Comparison of ENCODE assay signal across 9 cellular contexts in genomic region chr3:125914768-125915426, GRCh38. TPM values are rescaled to one million over a fixed set of nuclear protein-coding genes. Genes with fewer than 3 reads are reported as not detected.
A peak's percentile ranks its signal among the peaks of the same experiment; 100 is the strongest.
DNase-seq lines count a peak whose midpoint lies in the region; ATAC-seq and TF ChIP-seq lines count a peak whose summit lies in the region.
"Not testable (repeated sequence)": the region's sequence is repeated elsewhere in the genome, so short reads cannot be mapped to it uniquely, and the experiment has no call there.
"Had no signal": no experiment of that assay in that cellular context is flagged by ENCODE, and none has a peak within 500 bp of the region (broad histone marks: within the 10 kb centered on the region; RNA-seq: fewer than 3 reads in every experiment).

No MANE protein-coding gene starts in this region.

- H3K4me1 ChIP-seq in body of pancreas: peaks cover 31% of the 10 kb centered on the region
- not testable (repeated sequence) for H3K4me1 ChIP-seq in mesenchymal stem cell (ENCODE audit: control insufficient read depth, insufficient read depth, low read depth, low read length); gastrocnemius medialis

- H3K18ac ChIP-seq in mesenchymal stem cell (ENCODE audit: low read depth in 1 of 2, low read length in 2 of 2): peak overlapping the region; percentile 43 to 87

- H3K27me3 ChIP-seq in body of pancreas; mesenchymal stem cell (ENCODE audit: control insufficient read depth in 1 of 2, insufficient read depth in 1 of 2, low read length in 2 of 2); gastrocnemius medialis: not testable (repeated sequence)

- 10 to 15% methylated on average over 12 of the region's 12 CpGs for WGBS in body of pancreas, 2 donors
- WGBS in mesenchymal stem cell: 23% methylated on average over 7 of the region's 12 CpGs

- H3K27ac ChIP-seq in 22Rv1 (peak overlapping the region; percentile 42), body of pancreas (peak overlapping the region; percentile 57 to 86 (median 82)), mesenchymal stem cell (ENCODE audit: low read length, poor library complexity, severe bottlenecking) (peak overlapping the region; percentile 72), gastrocnemius medialis (peak overlapping the region; percentile 83 to 91 (median 90))

- H3K79me1 ChIP-seq in mesenchymal stem cell (replicated peaks; ENCODE audit: low read length, poor library complexity, severe bottlenecking): not testable (repeated sequence)

- DNase-seq in NCI-H146 (lab: John Stamatoyannopoulos, UW) (peak; percentile 26), T1000 (lab: John Stamatoyannopoulos, UW) (peak; percentile 50), fibroblast of villous mesenchyme (ENCODE audit: low read depth) (peak; percentile 41), mesenchymal stem cell (peak; percentile 63)
- DNase-seq in body of pancreas, gastrocnemius medialis: not testable (repeated sequence)

- H3K4me2 ChIP-seq in mesenchymal stem cell (ENCODE audit: low read length, poor library complexity, severe bottlenecking): peak overlapping the region; percentile 84

- not testable (repeated sequence) for H2BK12ac ChIP-seq in mesenchymal stem cell (ENCODE audit: low read length in 2 of 2)

- peak overlapping the region; percentile 90 for H3K9ac ChIP-seq in mesenchymal stem cell (ENCODE audit: low read length)

- not testable (repeated sequence) for TF ChIP-seq CTCF in 22Rv1 (IDR thresholded peaks at IDR 0.05); GM12875 (IDR thresholded peaks at IDR 0.05; ENCODE audit: borderline replicate concordance, insufficient read depth, low read depth, low read length); body of pancreas (IDR thresholded peaks at IDR 0.05); fibroblast of villous mesenchyme (IDR thresholded peaks at IDR 0.05; ENCODE audit: insufficient read depth, low read depth, low read length); gastrocnemius medialis (IDR thresholded peaks at IDR 0.05 in 4 of 5, conservative IDR thresholded peaks at IDR 0.05 in 1 of 5)

- not testable (repeated sequence) for H2BK120ac ChIP-seq in mesenchymal stem cell (ENCODE audit: low read depth, low read length)

- H2BK15ac ChIP-seq in mesenchymal stem cell (ENCODE audit: low read depth, poor library complexity, severe bottlenecking): not testable (repeated sequence)

- H3K4ac ChIP-seq in mesenchymal stem cell (ENCODE audit: low read depth in 1 of 2, low read length in 2 of 2): peak overlapping the region in 1 of 2 experiments; percentile 58

- H2AK5ac ChIP-seq in mesenchymal stem cell (ENCODE audit: low read length, severe bottlenecking): not testable (repeated sequence)

- TF ChIP-seq POLR2A in body of pancreas (IDR thresholded peaks at IDR 0.05); gastrocnemius medialis (IDR thresholded peaks at IDR 0.05): not testable (repeated sequence)

- H3K36me3 ChIP-seq in body of pancreas (replicated peaks in 1 of 2; ENCODE audit: insufficient read depth in 1 of 2, low read depth in 2 of 2); mesenchymal stem cell (ENCODE audit: control insufficient read depth in 1 of 2, insufficient read depth in 2 of 2, low read depth in 1 of 2, low read length in 2 of 2); gastrocnemius medialis: not testable (repeated sequence)

- intact Hi-C loops in body of pancreas (cut with DNase I): not testable (repeated sequence)
- intact Hi-C loops in gastrocnemius medialis (cut with DNase I; ENCODE audit: low total_unique reads): loop anchor here (5.0 to 10.0 kb wide), 2 partner anchors 442 to 560 kb away; partner anchors contain the start of genes KLF15 and ZXDC

- H4K8ac ChIP-seq in mesenchymal stem cell (ENCODE audit: low read length): peak overlapping the region; percentile 41

- not testable (repeated sequence) for ATAC-seq in body of pancreas, gastrocnemius medialis

- not testable (repeated sequence) for H3K9me3 ChIP-seq in body of pancreas; mesenchymal stem cell (ENCODE audit: control insufficient read depth, low read length); gastrocnemius medialis

- not testable (repeated sequence) for H2BK5ac ChIP-seq in mesenchymal stem cell (ENCODE audit: low read depth, low read length, poor library complexity, severe bottlenecking)

- H3K23ac ChIP-seq in mesenchymal stem cell (ENCODE audit: low read length in 2 of 2): not testable (repeated sequence)

- peak overlapping the region; percentile 63 for H2AFZ ChIP-seq in mesenchymal stem cell (ENCODE audit: low read depth, low read length)

- in situ Hi-C loops in gastrocnemius medialis (cut with MboI; ENCODE audit: low sequenced_read_pairs in 4 of 4): not testable (repeated sequence)

- H3K4me3 ChIP-seq in GM12875 (ENCODE audit: low read depth, low read length) (peak overlapping the region; percentile 54), body of pancreas (peak overlapping the region in 1 of 2 donors; percentile 30), fibroblast of villous mesenchyme (ENCODE audit: low read depth, low read length) (peak overlapping the region; percentile 68), mesenchymal stem cell (ENCODE audit: insufficient read depth in 1 of 2, low read depth in 1 of 2, low read length in 2 of 2) (peak overlapping the region; percentile 60 to 85), gastrocnemius medialis (peak overlapping the region; percentile 70 to 98 (median 80))

- not testable (repeated sequence) for H3K14ac ChIP-seq in mesenchymal stem cell (ENCODE audit: low read length in 2 of 2)

- peak overlapping the region; percentile 50 for H4K91ac ChIP-seq in mesenchymal stem cell (ENCODE audit: low read length)

RNA-seq across cellular contexts. Expression of gene ROPN1B, which starts 54.1 kb away (rescaled TPM):
- under 1 TPM in 1 of 2 donors, not detected in 1; 0.52 TPM for total RNA-seq in body of pancreas
- total RNA-seq in fibroblast of villous mesenchyme: 0.43 TPM in 1 of 2 replicates, not detected in the other
- not detected for polyA plus RNA-seq in mesenchymal stem cell (2013, experiment 1 of 2)
- not detected for polyA plus RNA-seq in mesenchymal stem cell (2013, experiment 2 of 2)
- total RNA-seq in gastrocnemius medialis: 1 to 10 TPM in 1 of 4 donors, under 1 TPM in 1, not detected in 2; 0.66 to 1.3 TPM
- total RNA-seq: mucosa of gallbladder had no signal
